28 cellular contexts compared by ENCODE assay signal in the genomic region with DNA sequence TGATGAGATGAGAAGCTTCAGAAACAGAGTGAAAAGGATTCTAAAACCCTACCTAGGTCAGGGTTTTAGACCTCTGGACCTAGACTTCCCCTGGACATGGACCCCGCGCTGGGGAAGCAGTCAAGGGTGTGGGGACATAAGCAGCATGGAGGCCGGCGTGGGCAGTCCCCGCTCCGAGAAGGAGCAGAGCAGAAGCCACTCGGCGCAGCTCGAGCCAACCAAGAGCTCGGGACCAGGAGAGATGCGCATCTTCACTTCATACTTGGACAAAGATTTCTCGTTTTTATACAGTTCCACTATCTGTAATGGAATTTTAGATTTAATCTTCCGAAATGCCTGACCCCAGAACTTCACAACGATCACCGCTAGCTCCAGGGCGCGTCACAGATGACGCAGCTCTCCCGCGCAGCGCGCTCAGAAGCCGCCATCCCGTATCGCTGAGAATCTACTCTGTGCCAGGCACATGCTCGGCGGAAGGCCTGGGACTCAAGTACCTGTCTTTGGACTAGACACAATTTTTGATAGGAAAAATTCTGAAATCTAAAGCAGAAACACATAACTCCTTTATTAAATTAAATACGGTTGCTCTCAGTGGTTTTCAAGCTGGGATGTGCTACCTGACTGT.
"Had no signal": no experiment of that assay in that cellular context is flagged by ENCODE, and none has a peak within 500 bp of the region (broad histone marks: within the 10 kb centered on the region; RNA-seq: fewer than 3 reads in every experiment).

No MANE protein-coding gene starts in this region.

- H3K4me1 Mint-ChIP-seq: naive B cell; natural killer cell; stimulated activated naive B cell treated with anti-CD40 and anti-IgM and Interleukin-4, amounts not matched to agents 10 μg/mL and 1 μg/mL and 100 μg/mL, for 72 hours had no signal

- H3K27me3 Mint-ChIP-seq: naive B cell; progenitor cell of endocrine pancreas; stimulated activated naive B cell treated with anti-CD40 and anti-IgM and Interleukin-4, amounts not matched to agents 10 μg/mL and 1 μg/mL and 100 μg/mL, for 72 hours had no signal

- H3K36me3 ChIP-seq: left lung, neutrophil, ovary, right atrium auricular region, right lobe of liver, thoracic aorta, uterus had no signal

- FAIRE-seq: keratinocyte had no signal

- H3K36me3 Mint-ChIP-seq: natural killer cell had no signal

- H3K27ac Mint-ChIP-seq: mesothelial cell of epicardium; natural killer cell; progenitor cell of endocrine pancreas; stimulated activated naive B cell treated with anti-CD40 and anti-IgM and Interleukin-4, amounts not matched to agents 10 μg/mL and 1 μg/mL and 100 μg/mL, for 72 hours had no signal

- H3K4me2 ChIP-seq: hepatocyte, smooth muscle cell had no signal

- H3K79me2 ChIP-seq: hepatocyte had no signal

- H3K27me3 ChIP-seq: heart right ventricle, hepatocyte, left lung, neutrophil, ovary, right atrium auricular region, right lobe of liver, stomach, tibial artery, uterus had no signal

- H3K9me3 Mint-ChIP-seq: mesothelial cell of epicardium; naive B cell; natural killer cell; stimulated activated naive B cell treated with anti-CD40 and anti-IgM and Interleukin-4, amounts not matched to agents 10 μg/mL and 1 μg/mL and 100 μg/mL, for 72 hours had no signal

- DNase-seq: heart right ventricle; kidney glomerular epithelial cell; left colon; mesendoderm; naive B cell; natural killer cell; occipital lobe; ovary; right lobe of liver; stimulated activated CD4-positive, alpha-beta T cell treated with anti-CD3 and anti-CD28 coated beads, Interleukin-1b, Interleukin-23, amount 100 ng/mL, for 48 hours; stimulated activated CD4-positive, alpha-beta T cell treated with anti-CD3 and anti-CD28 coated beads, Interleukin-2, amount 100 ng/mL, for 48 hours; stimulated activated CD4-positive, alpha-beta T cell treated with anti-CD3 and anti-CD28 coated beads, Interleukin-4, amount 100 ng/mL, for 4 hours; stimulated activated naive B cell treated with anti-CD40 and anti-IgM and Interleukin-4, amounts not matched to agents 10 μg/mL and 1 μg/mL and 100 μg/mL, for 72 hours; stimulated activated naive CD8-positive, alpha-beta T cell treated with anti-CD3 and anti-CD28 coated beads, Interleukin-15, Interleukin-2, amounts not matched to agents 100 U/mL and 50 U/mL, for 24 hours; stomach; tibial artery; trophoblast cell; uterus had no signal

- H2AFZ ChIP-seq: hepatocyte had no signal

- H3K9me3 ChIP-seq: heart right ventricle, left lung, neutrophil, ovary, right atrium auricular region, right lobe of liver, stomach, thoracic aorta, tibial artery, uterus had no signal

- H3K27ac ChIP-seq: heart right ventricle, hepatocyte, left lung, neutrophil, ovary, right atrium auricular region, right lobe of liver, stomach, thoracic aorta, tibial artery, uterus had no signal

- H3K4me1 ChIP-seq: heart right ventricle, left lung, right atrium auricular region, right lobe of liver, stomach, tibial artery, uterus had no signal

- ATAC-seq: left colon; left lung; natural killer cell; stimulated activated naive B cell treated with anti-CD40 and anti-IgM and Interleukin-4, amounts not matched to agents 10 μg/mL and 1 μg/mL and 100 μg/mL, for 72 hours; stimulated activated naive CD8-positive, alpha-beta T cell treated with anti-CD3 and anti-CD28 coated beads, Interleukin-15, Interleukin-2, amounts not matched to agents 100 U/mL and 50 U/mL, for 24 hours had no signal

- H3K4me3 Mint-ChIP-seq: mesothelial cell of epicardium; naive B cell; natural killer cell; stimulated activated naive B cell treated with anti-CD40 and anti-IgM and Interleukin-4, amounts not matched to agents 10 μg/mL and 1 μg/mL and 100 μg/mL, for 72 hours had no signal

- H3K4me3 ChIP-seq: heart right ventricle, hepatocyte, left lung, lung, ovary, right atrium auricular region, right lobe of liver, smooth muscle cell, stomach, thoracic aorta, tibial artery, uterus had no signal
